ENCODE assay signal across 15 cellular contexts in the genomic region with DNA sequence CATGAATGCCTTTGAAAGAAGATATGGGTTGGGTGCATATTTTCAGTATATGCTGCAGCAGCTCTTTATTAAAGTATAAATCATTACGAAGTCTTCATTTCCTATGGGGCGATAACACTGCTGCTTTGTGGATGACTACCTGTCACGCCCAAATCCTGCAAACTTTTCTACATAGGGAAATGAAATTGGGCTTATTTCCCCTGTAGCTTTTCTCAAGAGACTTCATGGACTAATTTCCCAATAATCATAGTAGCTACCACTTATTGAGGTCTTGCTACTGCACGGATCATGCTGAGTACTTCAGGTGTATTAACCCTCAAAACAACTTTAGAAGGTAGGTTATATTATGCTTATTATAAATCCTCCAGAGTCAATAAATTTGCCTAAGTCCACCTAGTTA. TPM values are rescaled to one million over a fixed set of nuclear protein-coding genes. Genes with fewer than 3 reads are reported as not detected.
A peak's percentile ranks its signal among the peaks of the same experiment; 100 is the strongest.
DNase-seq lines count a peak whose midpoint lies in the region; ATAC-seq and TF ChIP-seq lines count a peak whose summit lies in the region.
"Had no signal": no experiment of that assay in that cellular context is flagged by ENCODE, and none has a peak within 500 bp of the region (broad histone marks: within the 10 kb centered on the region; RNA-seq: fewer than 3 reads in every experiment).

No MANE protein-coding gene starts in this region.

- H3K36me3 ChIP-seq in left ventricle myocardium inferior: no peaks in the 10 kb centered on the region
- H3K36me3 ChIP-seq in vagina: no peaks in the 10 kb centered on the region

- H3K27me3 Mint-ChIP-seq in activated CD4-positive, alpha-beta memory T cell treated with anti-CD3 and anti-CD28 coated beads, Interleukin-2, amount 10 ng/mL, durations not matched to agents 7 days and 5 days: no peaks in the 10 kb centered on the region

- no peaks in the 10 kb centered on the region for H3K9me3 Mint-ChIP-seq in activated CD4-positive, alpha-beta memory T cell treated with anti-CD3 and anti-CD28 coated beads, Interleukin-2, amount 10 ng/mL, durations not matched to agents 7 days and 5 days
- H3K9me3 Mint-ChIP-seq: CD14-positive monocyte had no signal

- POLR2A ChIA-PET in activated CD4-positive, alpha-beta memory T cell treated with anti-CD3 and anti-CD28 coated beads, Interleukin-2, amount 10 ng/mL, durations not matched to agents 7 days and 5 days (lab: Charles Lee): interaction anchor here (0.7 to 20.1 kb wide), 7 partner anchors 6 to 918 kb away, joined by 3 to 671 read pairs (median 15); a partner anchor contains a TSS

- peak overlapping the region; percentile 47 for H3K27ac Mint-ChIP-seq in activated CD4-positive, alpha-beta memory T cell treated with anti-CD3 and anti-CD28 coated beads, Interleukin-2, amount 10 ng/mL, durations not matched to agents 7 days and 5 days

- H3K9me3 ChIP-seq in left ventricle myocardium inferior (replicated peaks) (no peaks in the 10 kb centered on the region), vagina (no peaks in the 10 kb centered on the region)

- CTCF ChIA-PET in activated CD4-positive, alpha-beta memory T cell treated with anti-CD3 and anti-CD28 coated beads, Interleukin-2, amount 10 ng/mL, durations not matched to agents 7 days and 5 days (lab: Charles Lee): interaction anchor here (0.5 to 2.0 kb wide), 5 partner anchors 11 to 113 kb away, joined by 3 to 9 read pairs (median 4); no protein-coding TSS in a partner anchor

- TF ChIP-seq CTCF in left ventricle myocardium inferior (IDR thresholded peaks at IDR 0.05; ENCODE audit: borderline replicate concordance) (no peak), foreskin keratinocyte (conservative IDR thresholded peaks at IDR 0.05) (no peak), vagina (IDR thresholded peaks at IDR 0.05) (no peak)

- TF ChIP-seq POLR2A in vagina (IDR thresholded peaks at IDR 0.05) (no peak), GM18505 (IDR thresholded peaks at IDR 0.05; ENCODE audit: borderline replicate concordance, extremely low read depth, insufficient read depth, insufficient read length) (no peak)

- peak overlapping the region; percentile 21 for H3K4me3 Mint-ChIP-seq in activated CD4-positive, alpha-beta memory T cell treated with anti-CD3 and anti-CD28 coated beads, Interleukin-2, amount 10 ng/mL, durations not matched to agents 7 days and 5 days

- ATAC-seq in foreskin keratinocyte (no peak), GM18505 (IDR thresholded peaks at IDR 0.05; ENCODE audit: unreplicated experiment) (no peak)

- H3K4me3 ChIP-seq in left ventricle myocardium inferior: peak overlapping the region; percentile 16
- no peak overlapping the region for H3K4me3 ChIP-seq in vagina

- H3K27ac ChIP-seq in left ventricle myocardium inferior (replicated peaks): peak overlapping the region; percentile 99
- peak overlapping the region; percentile 30 for H3K27ac ChIP-seq in foreskin keratinocyte
- H3K27ac ChIP-seq in vagina: peak overlapping the region; percentile 22

- peaks cover 68% of the 10 kb centered on the region for H3K36me3 Mint-ChIP-seq in activated CD4-positive, alpha-beta memory T cell treated with anti-CD3 and anti-CD28 coated beads, Interleukin-2, amount 10 ng/mL, durations not matched to agents 7 days and 5 days (ENCODE audit: low read depth)

- DNase-seq in left ventricle myocardium inferior: no peak
- DNase-seq in cardiac septum (ENCODE audit: low spot score): no peak
- DNase-seq in activated CD4-positive, alpha-beta memory T cell treated with anti-CD3 and anti-CD28 coated beads, Interleukin-2, amount 10 ng/mL, durations not matched to agents 7 days and 5 days: no peak
- DNase-seq in foreskin keratinocyte: no peak
- no peak for DNase-seq in vagina (ENCODE audit: extremely low spot score in 2 of 2)
- no peak for DNase-seq in NCI-H1694 treated with DMSO at 0.1 percent for 48 hours (lab: John Stamatoyannopoulos, UW)
- DNase-seq in NK-92 (lab: John Stamatoyannopoulos, UW; ENCODE audit: unreplicated experiment): no peak
- DNase-seq: aorta, foreskin fibroblast, midbrain, NCI-H1417, NCI-H524, T-helper 9 cell had no signal

- peaks cover 100% of the 10 kb centered on the region for H3K4me1 ChIP-seq in left ventricle myocardium inferior
- peaks cover 63% of the 10 kb centered on the region for H3K4me1 ChIP-seq in foreskin keratinocyte
- peaks cover 72% of the 10 kb centered on the region for H3K4me1 ChIP-seq in vagina

- intact Hi-C loops in left ventricle myocardium inferior (cut with micrococcal nuclease): no loop called here
- intact Hi-C loops in cardiac septum (cut with DNase I): no loop called here
- intact Hi-C loops in vagina (cut with DNase I): loop anchor here (10.0 kb wide), 1 partner anchor 70 kb away; no protein-coding TSS in a partner anchor

- peaks cover 95% of the 10 kb centered on the region for H3K4me1 Mint-ChIP-seq in activated CD4-positive, alpha-beta memory T cell treated with anti-CD3 and anti-CD28 coated beads, Interleukin-2, amount 10 ng/mL, durations not matched to agents 7 days and 5 days

- H3K27me3 ChIP-seq in left ventricle myocardium inferior (ENCODE audit: low read depth) (no peaks in the 10 kb centered on the region), foreskin keratinocyte (no peaks in the 10 kb centered on the region), vagina (no peaks in the 10 kb centered on the region)

RNA-seq across cellular contexts. Expression of a gene that starts 8.0 kb away (rescaled TPM):
- total RNA-seq in left ventricle myocardium inferior (144 TPM), cardiac septum (66.7 TPM), foreskin keratinocyte (125 TPM in 2 replicates), vagina (176 TPM)
- total RNA-seq in activated CD4-positive, alpha-beta memory T cell treated with anti-CD3 and anti-CD28 coated beads, Interleukin-2, amount 10 ng/mL, durations not matched to agents 7 days and 5 days: 10 to 100 TPM; 60.1 to 60.8 TPM
- polyA plus RNA-seq in foreskin keratinocyte: 38.6 and 47.4 TPM in 2 replicates

Comparison
In these comparisons a context has a peak if more than half of its experiments do, and no peak if none do; other contexts are left out.
1. H3K27ac ChIP-seq: peak in every context shown above with its lines; median percentile 99 in left ventricle myocardium inferior; 30 in foreskin keratinocyte; 22 in vagina.